1 cellular context compared by ENCODE assay signal in genomic region chr12:121133838-121134237, GRCh38.
TF ChIP-seq lines count a peak whose summit lies in the region.

No MANE protein-coding gene starts in this region.

TF ChIP-seq in HCT116, 20 proteins besides CTCF, POLR2A, EP300 and RAD21 (continued from another document):
- TF ChIP-seq ATF3 (IDR thresholded peaks at IDR 0.05) = no peak
- no peak for TF ChIP-seq EGR1 (IDR thresholded peaks at IDR 0.05; ENCODE audit: low read depth)
- TF ChIP-seq YY1 (IDR thresholded peaks at IDR 0.05; ENCODE audit: extremely low read depth, insufficient replicate concordance, low read depth, low read length) = no peak
- no peak for TF ChIP-seq POLR2AphosphoS5 (IDR thresholded peaks at IDR 0.05; ENCODE audit: low read depth, low read length)
- no peak for TF ChIP-seq SP1 (IDR thresholded peaks at IDR 0.05; ENCODE audit: low read depth)
- TF ChIP-seq SIN3A (IDR thresholded peaks at IDR 0.05; ENCODE audit: low read depth) = no peak
TF ChIP-seq in HCT116: peak in this region for 0.
